8 cellular contexts compared by ENCODE assay signal in the genomic region with DNA sequence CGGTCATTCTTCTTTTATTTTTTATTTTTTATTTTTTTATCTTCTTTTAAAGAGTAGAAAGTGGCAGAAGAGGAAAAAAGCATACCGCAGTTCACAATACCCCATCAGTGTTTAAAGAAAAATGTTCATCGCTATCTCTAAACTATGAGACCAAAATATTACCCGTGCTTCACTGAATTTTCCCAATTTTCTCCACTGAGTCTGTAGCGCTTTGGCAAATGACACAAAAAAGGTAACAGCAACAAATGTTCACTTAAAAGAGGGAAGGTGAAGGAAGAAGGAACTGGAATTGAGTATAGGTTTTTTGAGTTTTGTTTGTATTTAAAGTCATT. TPM values are rescaled to one million over a fixed set of nuclear protein-coding genes. Genes with fewer than 3 reads are reported as not detected.
DNase-seq lines count a peak whose midpoint lies in the region; ATAC-seq and TF ChIP-seq lines count a peak whose summit lies in the region.

No MANE protein-coding gene starts in this region.

- no peak for TF ChIP-seq CTCF in left ventricle myocardium inferior (IDR thresholded peaks at IDR 0.05; ENCODE audit: borderline replicate concordance)
- no peak for TF ChIP-seq CTCF in body of pancreas (IDR thresholded peaks at IDR 0.05)
- TF ChIP-seq CTCF in vagina (IDR thresholded peaks at IDR 0.05), result no peak

- no peak for DNase-seq in left ventricle myocardium inferior
- no peak for DNase-seq in Right ventricle myocardium inferior (ENCODE audit: missing footprints)
- no peak for DNase-seq in body of pancreas
- no peak for DNase-seq in vagina (ENCODE audit: extremely low spot score in 2 of 2)
- DNase-seq in NCI-H510A (lab: John Stamatoyannopoulos, UW), result no peak
- DNase-seq in NOMO-1 treated with DMSO at 0.1 percent for 48 hours (lab: John Stamatoyannopoulos, UW; ENCODE audit: unreplicated experiment), result no peak

- H3K4me3 ChIP-seq in left ventricle myocardium inferior, result peak overlapping the region; percentile 85
- peak overlapping the region; percentile 31 to 66 for H3K4me3 ChIP-seq in body of pancreas
- H3K4me3 ChIP-seq in mononuclear cell (ENCODE audit: low read length), result peak overlapping the region; percentile 59
- H3K4me3 ChIP-seq in vagina, result peak overlapping the region; percentile 62 to 75

- H3K4me1 ChIP-seq in left ventricle myocardium inferior (peaks cover 28% of the 10 kb centered on the region), body of pancreas (peaks cover 30% of the 10 kb centered on the region), mononuclear cell (ENCODE audit: insufficient read depth, low read length) (peaks cover 18% of the 10 kb centered on the region), vagina (peaks cover 19% of the 10 kb centered on the region)

- H3K36me3 ChIP-seq in left ventricle myocardium inferior (no peaks in the 10 kb centered on the region), body of pancreas (replicated peaks in 1 of 2; ENCODE audit: insufficient read depth in 1 of 2, low read depth in 2 of 2) (no peaks in the 10 kb centered on the region), vagina (no peaks in the 10 kb centered on the region)

- no peaks in the 10 kb centered on the region for H3K27me3 ChIP-seq in left ventricle myocardium inferior (ENCODE audit: low read depth)
- H3K27me3 ChIP-seq in body of pancreas, result no peaks in the 10 kb centered on the region
- no peaks in the 10 kb centered on the region for H3K27me3 ChIP-seq in mononuclear cell (ENCODE audit: insufficient read depth, low read length)
- no peaks in the 10 kb centered on the region for H3K27me3 ChIP-seq in vagina

- ATAC-seq in Right ventricle myocardium inferior (no peak), body of pancreas (no peak), GM21723 (IDR thresholded peaks at IDR 0.05; ENCODE audit: unreplicated experiment) (no peak)

- H3K27ac ChIP-seq in left ventricle myocardium inferior (replicated peaks) (peak overlapping the region; percentile 72), body of pancreas (peak overlapping the region in 1 of 4 donors; percentile 54), vagina (peak overlapping the region; percentile 48)

- TF ChIP-seq POLR2A in body of pancreas (IDR thresholded peaks at IDR 0.05) (no peak), vagina (IDR thresholded peaks at IDR 0.05) (no peak)

- intact Hi-C loops in left ventricle myocardium inferior (cut with micrococcal nuclease), result no loop called here
- intact Hi-C loops in Right ventricle myocardium inferior (cut with DNase I), result no loop called here
- intact Hi-C loops in body of pancreas (cut with DNase I), result no loop called here
- intact Hi-C loops in vagina (cut with DNase I), result no loop called here

- WGBS in body of pancreas, 2 donors, result 25% methylated on average over 5 of the region's 5 CpGs

- H3K9me3 ChIP-seq in left ventricle myocardium inferior (replicated peaks), result no peaks in the 10 kb centered on the region
- H3K9me3 ChIP-seq in body of pancreas, result no peaks in the 10 kb centered on the region
- H3K9me3 ChIP-seq in mononuclear cell (ENCODE audit: low read depth, low read length), result no peaks in the 10 kb centered on the region
- H3K9me3 ChIP-seq in vagina, result no peaks in the 10 kb centered on the region

RNA-seq across cellular contexts. Expression of a gene that starts 15.1 kb away (rescaled TPM):
- 60.4 TPM for total RNA-seq in left ventricle myocardium inferior
- total RNA-seq in Right ventricle myocardium inferior, result 49.3 TPM
- total RNA-seq in body of pancreas, result 10 to 100 TPM; 57.3 to 60.6 TPM
- total RNA-seq in mononuclear cell, result 275 TPM
- 96.7 TPM for total RNA-seq in vagina
